16 cellular contexts compared by ENCODE assay signal in the genomic region with DNA sequence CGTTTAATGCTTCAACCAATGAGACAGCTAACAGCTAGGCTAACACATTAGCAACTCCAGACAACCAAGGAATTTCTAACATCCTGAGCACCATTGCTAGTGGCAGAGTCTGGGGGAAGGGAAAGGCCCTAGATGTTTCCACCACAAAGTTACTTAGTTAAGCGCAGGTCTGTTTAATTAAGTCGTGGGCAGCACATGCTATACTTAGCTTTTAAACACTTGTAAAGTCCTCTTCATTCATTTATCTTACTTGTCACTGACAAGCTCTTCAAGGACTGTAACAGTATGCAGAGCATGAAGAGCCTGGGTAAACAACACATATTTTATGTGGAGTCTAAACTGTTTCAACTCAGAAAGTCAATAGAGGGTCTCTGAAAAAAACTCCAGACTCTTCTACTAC.
DNase-seq lines count a peak whose midpoint lies in the region; ATAC-seq and TF ChIP-seq lines count a peak whose summit lies in the region.
"Had no signal": no experiment of that assay in that cellular context is flagged by ENCODE, and none has a peak within 500 bp of the region (broad histone marks: within the 10 kb centered on the region; RNA-seq: fewer than 3 reads in every experiment).

No MANE protein-coding gene starts in this region.

- H3K4me3 ChIP-seq in hepatocyte (no peak overlapping the region), trophoblast cell (ENCODE audit: low read depth, low read length) (no peak overlapping the region)

- DNase-seq in NCI-H1417 (lab: John Stamatoyannopoulos, UW): peak; percentile 12 to 80 (median 49)
- no peak for DNase-seq in NCI-H1417 treated with DMSO at 0.1 percent for 48 hours (lab: John Stamatoyannopoulos, UW)
- DNase-seq in NCI-H345 treated with DMSO at 0.1 percent for 48 hours (lab: John Stamatoyannopoulos, UW; ENCODE audit: unreplicated experiment): peak; percentile 10
- DNase-seq in hepatocyte (ENCODE audit: low spot score): peak; percentile 9
- no peak for DNase-seq in trophoblast cell
- no peak for DNase-seq in AG08395 (ENCODE audit: low spot score)
- DNase-seq in NCI-H1105 (lab: John Stamatoyannopoulos, UW): no peak
- DNase-seq: 8988T, KG1, NCI-H1092 treated with DMSO at 0.1 percent for 48 hours, NCI-H2029, PC-3, SK-N-SH had no signal

- no peaks in the 10 kb centered on the region for H4K20me1 ChIP-seq in hepatocyte (ENCODE audit: insufficient read depth, poor library complexity, severe bottlenecking)

- peaks cover 10% of the 10 kb centered on the region for H3K4me1 ChIP-seq in hepatocyte (ENCODE audit: insufficient read depth)
- peaks cover 0 to 5% of the 10 kb centered on the region in 2 experiments for H3K4me1 ChIP-seq in trophoblast cell (ENCODE audit: control insufficient read depth in 1 of 2, insufficient read depth in 2 of 2, low read length in 2 of 2)

- H2BK5ac ChIP-seq in trophoblast cell (ENCODE audit: low read depth, low read length, poor library complexity): no peak overlapping the region

- H2AK5ac ChIP-seq in trophoblast cell (ENCODE audit: low read length): no peak overlapping the region

- H3K36me3 ChIP-seq in hepatocyte (replicated peaks; ENCODE audit: insufficient read depth, low read depth): no peaks in the 10 kb centered on the region
- no peaks in the 10 kb centered on the region for H3K36me3 ChIP-seq in trophoblast cell (ENCODE audit: control insufficient read depth in 1 of 2, insufficient read depth in 2 of 2, low read length in 2 of 2)

- H3K9me3 ChIP-seq in hepatocyte (ENCODE audit: low read depth): no peaks in the 10 kb centered on the region
- H3K9me3 ChIP-seq in trophoblast cell (ENCODE audit: insufficient read depth, low read depth, low read length): no peaks in the 10 kb centered on the region
- H3K9me3 ChIP-seq: SK-N-SH had no signal

- H4K8ac ChIP-seq in trophoblast cell (ENCODE audit: low read depth, low read length): no peak overlapping the region

- H3K27ac ChIP-seq in hepatocyte (no peak overlapping the region), trophoblast cell (ENCODE audit: low read depth, low read length) (peak overlapping the region; percentile 40)
- H3K27ac ChIP-seq: C4-2B had no signal

- no peak overlapping the region for H2BK12ac ChIP-seq in trophoblast cell (ENCODE audit: low read length)

- no peaks in the 10 kb centered on the region for H3K79me2 ChIP-seq in hepatocyte
- no peaks in the 10 kb centered on the region for H3K79me2 ChIP-seq in trophoblast cell (ENCODE audit: control insufficient read depth, insufficient read depth, low read length, poor library complexity)

- no peaks in the 10 kb centered on the region for H3K9me2 ChIP-seq in hepatocyte (replicated peaks; ENCODE audit: insufficient read depth)
- H3K9me2 ChIP-seq: SK-N-SH had no signal

- no peak for ATAC-seq in GM21528 (IDR thresholded peaks at IDR 0.05; ENCODE audit: low FRiP score, unreplicated experiment)
- ATAC-seq: HCT116, PC-3 had no signal

- H3K4ac ChIP-seq in trophoblast cell (ENCODE audit: low read depth, low read length): no peak overlapping the region

- TF ChIP-seq CTCF in hepatocyte (IDR thresholded peaks at IDR 0.05; ENCODE audit: poor library complexity): no peak

- H2BK120ac ChIP-seq in trophoblast cell (ENCODE audit: insufficient read depth, low read length, poor library complexity): no peak overlapping the region

- no peak overlapping the region for H4K91ac ChIP-seq in trophoblast cell (ENCODE audit: low read depth, low read length)

- H3K4me2 ChIP-seq in hepatocyte (no peak overlapping the region), trophoblast cell (ENCODE audit: low read length) (no peak overlapping the region)
- H3K4me2 ChIP-seq: SK-N-SH had no signal

- H4K12ac ChIP-seq in trophoblast cell (ENCODE audit: low read depth, low read length): no peak overlapping the region

- H2AFZ ChIP-seq in hepatocyte: no peak overlapping the region
- no peak overlapping the region for H2AFZ ChIP-seq in trophoblast cell (ENCODE audit: insufficient read depth, low read length, poor library complexity)

- no peak overlapping the region for H3K23ac ChIP-seq in trophoblast cell (ENCODE audit: low read length)

- H3K79me1 ChIP-seq in trophoblast cell (ENCODE audit: low read length): peaks cover 2% of the 10 kb centered on the region

- H3K9ac ChIP-seq in trophoblast cell (ENCODE audit: low read length): no peak overlapping the region
- H3K9ac ChIP-seq: SK-N-SH had no signal

- no peak overlapping the region for H3K14ac ChIP-seq in trophoblast cell (ENCODE audit: low read length)

- H3K18ac ChIP-seq in trophoblast cell (ENCODE audit: low read length): no peak overlapping the region

- H3K27me3 ChIP-seq in hepatocyte: no peaks in the 10 kb centered on the region
- H3K27me3 ChIP-seq in trophoblast cell (ENCODE audit: insufficient read depth, low read length): no peaks in the 10 kb centered on the region

- WGBS in hepatocyte (ENCODE audit: low lambda C conversion rate, missing lambda C conversion rate): 21% methylated on average over 3 of the region's 3 CpGs
- no CpG with 5 or more reads among the region's 3 CpGs for WGBS in trophoblast cell (ENCODE audit: extremely low coverage, insufficient coverage, insufficient read length)

Comparison
In these comparisons a context has a peak if more than half of its experiments do, and no peak if none do; other contexts are left out.
1. DNase-seq: peak in NCI-H1417 (3 of 3), NCI-H345 treated with DMSO at 0.1 percent for 48 hours (single experiment) and hepatocyte (single experiment); none in NCI-H1417 treated with DMSO at 0.1 percent for 48 hours (single experiment), trophoblast cell (0 of 2), AG08395 (single experiment) and NCI-H1105 (single experiment).